ENCODE assay signal across 10 cellular contexts in the genomic region with DNA sequence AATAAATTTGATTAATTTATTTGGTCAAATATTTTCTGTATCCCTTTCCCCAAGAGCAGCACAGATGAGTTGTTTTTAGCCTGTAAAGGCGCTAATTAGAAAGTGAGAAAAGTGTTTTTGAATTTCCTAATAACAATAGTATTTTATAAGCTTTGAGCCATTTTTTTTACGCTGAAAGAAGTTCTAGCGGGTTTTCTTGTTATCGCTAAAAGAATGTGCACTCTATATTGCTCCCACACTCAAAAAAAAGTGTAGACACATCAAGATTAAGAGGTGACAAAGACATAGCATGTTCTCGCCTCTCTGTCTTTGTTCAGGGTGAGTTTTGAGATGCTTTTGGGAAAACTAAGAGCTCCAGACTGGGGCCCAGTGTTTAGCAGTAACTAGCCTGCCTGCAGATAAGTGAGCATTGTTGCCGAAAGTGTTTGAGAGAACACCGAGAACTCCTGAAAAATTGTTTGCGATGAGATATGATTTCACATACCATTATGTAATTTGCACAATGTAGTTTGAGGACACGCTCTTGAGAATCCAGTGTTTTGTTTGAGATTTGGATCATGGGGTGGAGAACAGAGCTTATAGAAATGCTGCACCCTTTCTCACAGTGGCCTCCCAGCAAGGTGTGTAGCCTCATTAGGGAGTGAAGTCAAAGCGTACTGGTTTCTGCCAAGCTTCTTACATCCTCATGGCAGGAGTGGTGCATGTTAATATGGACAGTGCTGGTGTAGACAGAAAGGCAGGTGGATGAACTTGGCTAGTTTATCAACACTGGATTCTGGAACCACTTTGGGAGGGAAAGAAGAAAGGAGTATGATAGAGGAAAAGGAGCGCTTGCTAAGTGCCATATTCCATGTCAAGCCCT. TPM values are rescaled to one million over a fixed set of nuclear protein-coding genes. Genes with fewer than 3 reads are reported as not detected.
DNase-seq lines count a peak whose midpoint lies in the region; ATAC-seq and TF ChIP-seq lines count a peak whose summit lies in the region.
"Had no signal": no experiment of that assay in that cellular context is flagged by ENCODE, and none has a peak within 500 bp of the region (broad histone marks: within the 10 kb centered on the region; RNA-seq: fewer than 3 reads in every experiment).

No MANE protein-coding gene starts in this region.

- H3K9ac ChIP-seq in trophoblast cell (ENCODE audit: low read length) = peak overlapping the region; percentile 52

- H3K4me1 ChIP-seq in SJCRH30 (peaks cover 4% of the 10 kb centered on the region; the same call in 1 of the 2 replicates), trophoblast cell (ENCODE audit: control insufficient read depth in 1 of 2, insufficient read depth in 2 of 2, low read length in 2 of 2) (peaks cover 6 to 13% of the 10 kb centered on the region in 2 experiments)
- H3K4me1 ChIP-seq: colonic mucosa had no signal

- H3K79me2 ChIP-seq in trophoblast cell (ENCODE audit: control insufficient read depth, insufficient read depth, low read length, poor library complexity) = peaks cover 5% of the 10 kb centered on the region

- ATAC-seq in HG03354 (IDR thresholded peaks at IDR 0.05; ENCODE audit: poor library complexity, severe bottlenecking, unreplicated experiment) = no peak
- no peak for ATAC-seq in GM21515 (IDR thresholded peaks at IDR 0.05; ENCODE audit: unreplicated experiment)

- no peak for DNase-seq in GM06990 (ENCODE audit: extremely low read depth, insufficient read length)
- peak in 1 of 2 experiments; percentile 16 for DNase-seq in SJCRH30
- DNase-seq in fibroblast of mammary gland (ENCODE audit: low read depth) = no peak
- DNase-seq in trophoblast cell = no peak
- DNase-seq in superior temporal gyrus (ENCODE audit: extremely low spot score) = no peak
- no peak for DNase-seq in NCI-H2196 (lab: John Stamatoyannopoulos, UW; ENCODE audit: unreplicated experiment)
- DNase-seq: SHP77 had no signal

- no CpG with 5 or more reads among the region's 11 CpGs for WGBS in trophoblast cell (ENCODE audit: extremely low coverage, insufficient coverage, insufficient read length)

- peaks cover 2% of the 10 kb centered on the region for H3K79me1 ChIP-seq in trophoblast cell (ENCODE audit: low read length)

- H2AFZ ChIP-seq in trophoblast cell (ENCODE audit: insufficient read depth, low read length, poor library complexity) = no peak overlapping the region

- H4K8ac ChIP-seq in trophoblast cell (ENCODE audit: low read depth, low read length) = no peak overlapping the region

- no peak overlapping the region for H2BK5ac ChIP-seq in trophoblast cell (ENCODE audit: low read depth, low read length, poor library complexity)

- H3K18ac ChIP-seq in trophoblast cell (ENCODE audit: low read length) = no peak overlapping the region

- H3K9me3 ChIP-seq in SJCRH30 (replicated peaks) (no peaks in the 10 kb centered on the region), trophoblast cell (ENCODE audit: insufficient read depth, low read depth, low read length) (peaks cover 3% of the 10 kb centered on the region)
- H3K9me3 ChIP-seq: colonic mucosa had no signal

- peak overlapping the region; percentile 82 for H3K4me3 ChIP-seq in GM06990 (replicated peaks; ENCODE audit: low read depth, low read length)
- peak overlapping the region; percentile 94 for H3K4me3 ChIP-seq in SJCRH30
- H3K4me3 ChIP-seq in fibroblast of mammary gland (ENCODE audit: control insufficient read depth, low read depth, low read length) = peak overlapping the region; percentile 89
- H3K4me3 ChIP-seq in trophoblast cell (ENCODE audit: low read depth, low read length) = no peak overlapping the region

- no peak overlapping the region for H3K23ac ChIP-seq in trophoblast cell (ENCODE audit: low read length)

- no peak overlapping the region for H2BK12ac ChIP-seq in trophoblast cell (ENCODE audit: low read length)

- H4K12ac ChIP-seq in trophoblast cell (ENCODE audit: low read depth, low read length) = no peak overlapping the region

- H3K14ac ChIP-seq in trophoblast cell (ENCODE audit: low read length) = no peak overlapping the region

- no peak overlapping the region for H3K4me2 ChIP-seq in trophoblast cell (ENCODE audit: low read length)

- H3K27me3 ChIP-seq in GM06990 (replicated peaks; ENCODE audit: control insufficient read depth, insufficient read depth, low read length) = no peaks in the 10 kb centered on the region
- no peaks in the 10 kb centered on the region for H3K27me3 ChIP-seq in SJCRH30
- peaks cover 13% of the 10 kb centered on the region for H3K27me3 ChIP-seq in trophoblast cell (ENCODE audit: insufficient read depth, low read length)

- no peak overlapping the region for H2BK120ac ChIP-seq in trophoblast cell (ENCODE audit: insufficient read depth, low read length, poor library complexity)

- no peak overlapping the region for H2AK5ac ChIP-seq in trophoblast cell (ENCODE audit: low read length)

- H3K36me3 ChIP-seq in GM06990 (ENCODE audit: control insufficient read depth, insufficient read depth, low read length) (no peaks in the 10 kb centered on the region), SJCRH30 (peaks cover 9% of the 10 kb centered on the region), trophoblast cell (ENCODE audit: control insufficient read depth in 1 of 2, insufficient read depth in 2 of 2, low read length in 2 of 2) (no peaks in the 10 kb centered on the region)
- H3K36me3 ChIP-seq: colonic mucosa had no signal

- no peak for TF ChIP-seq CTCF in GM06990 (IDR thresholded peaks at IDR 0.05; ENCODE audit: insufficient read depth, low read length, poor library complexity, severe bottlenecking)
- no peak for TF ChIP-seq CTCF in fibroblast of mammary gland (conservative IDR thresholded peaks at IDR 0.05; ENCODE audit: control insufficient read depth, insufficient read depth, low read depth, low read length)

- no peak overlapping the region for H4K91ac ChIP-seq in trophoblast cell (ENCODE audit: low read depth, low read length)

- H3K27ac ChIP-seq in SJCRH30 (peak overlapping the region; percentile 87), trophoblast cell (ENCODE audit: low read depth, low read length) (no peak overlapping the region)

- H3K4ac ChIP-seq in trophoblast cell (ENCODE audit: low read depth, low read length) = no peak overlapping the region

RNA-seq across cellular contexts. Expression of gene F2R, which starts 1.5 kb away (rescaled TPM):
- total RNA-seq in SJCRH30 (2014; rRNA removed; shearing (Covaris generic)) = 99.3 and 103 TPM in 2 replicates
- 8.8 and 9.2 TPM in 2 replicates for polyA plus RNA-seq in trophoblast cell (2013)
